ENCODE assay signal across 1 cellular context in the genomic region with DNA sequence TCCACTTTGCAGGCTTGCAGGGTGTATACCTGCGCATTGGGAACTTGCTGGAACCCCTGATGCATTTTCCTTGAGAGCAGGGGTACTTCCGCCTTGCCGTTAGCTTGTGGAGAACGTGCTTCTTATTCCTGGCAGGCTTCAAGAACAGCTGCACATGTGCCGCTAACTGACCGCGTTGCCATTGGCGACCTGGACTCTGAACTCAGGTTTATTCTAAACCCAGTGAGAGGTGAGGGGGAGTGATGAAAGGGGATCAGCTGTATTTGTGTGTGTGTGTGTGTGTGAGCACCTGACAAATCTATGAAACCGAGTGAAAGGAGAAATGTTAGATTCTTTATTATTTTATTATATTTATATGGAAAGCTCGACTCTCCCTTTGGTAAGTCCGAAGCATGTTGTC.
TF ChIP-seq lines count a peak whose summit lies in the region.

No MANE protein-coding gene starts in this region.

TF ChIP-seq in HepG2, 621 proteins besides CTCF, POLR2A, EP300 and RAD21 (continued from another document and continues in another):
- TF ChIP-seq, protein P1, sequence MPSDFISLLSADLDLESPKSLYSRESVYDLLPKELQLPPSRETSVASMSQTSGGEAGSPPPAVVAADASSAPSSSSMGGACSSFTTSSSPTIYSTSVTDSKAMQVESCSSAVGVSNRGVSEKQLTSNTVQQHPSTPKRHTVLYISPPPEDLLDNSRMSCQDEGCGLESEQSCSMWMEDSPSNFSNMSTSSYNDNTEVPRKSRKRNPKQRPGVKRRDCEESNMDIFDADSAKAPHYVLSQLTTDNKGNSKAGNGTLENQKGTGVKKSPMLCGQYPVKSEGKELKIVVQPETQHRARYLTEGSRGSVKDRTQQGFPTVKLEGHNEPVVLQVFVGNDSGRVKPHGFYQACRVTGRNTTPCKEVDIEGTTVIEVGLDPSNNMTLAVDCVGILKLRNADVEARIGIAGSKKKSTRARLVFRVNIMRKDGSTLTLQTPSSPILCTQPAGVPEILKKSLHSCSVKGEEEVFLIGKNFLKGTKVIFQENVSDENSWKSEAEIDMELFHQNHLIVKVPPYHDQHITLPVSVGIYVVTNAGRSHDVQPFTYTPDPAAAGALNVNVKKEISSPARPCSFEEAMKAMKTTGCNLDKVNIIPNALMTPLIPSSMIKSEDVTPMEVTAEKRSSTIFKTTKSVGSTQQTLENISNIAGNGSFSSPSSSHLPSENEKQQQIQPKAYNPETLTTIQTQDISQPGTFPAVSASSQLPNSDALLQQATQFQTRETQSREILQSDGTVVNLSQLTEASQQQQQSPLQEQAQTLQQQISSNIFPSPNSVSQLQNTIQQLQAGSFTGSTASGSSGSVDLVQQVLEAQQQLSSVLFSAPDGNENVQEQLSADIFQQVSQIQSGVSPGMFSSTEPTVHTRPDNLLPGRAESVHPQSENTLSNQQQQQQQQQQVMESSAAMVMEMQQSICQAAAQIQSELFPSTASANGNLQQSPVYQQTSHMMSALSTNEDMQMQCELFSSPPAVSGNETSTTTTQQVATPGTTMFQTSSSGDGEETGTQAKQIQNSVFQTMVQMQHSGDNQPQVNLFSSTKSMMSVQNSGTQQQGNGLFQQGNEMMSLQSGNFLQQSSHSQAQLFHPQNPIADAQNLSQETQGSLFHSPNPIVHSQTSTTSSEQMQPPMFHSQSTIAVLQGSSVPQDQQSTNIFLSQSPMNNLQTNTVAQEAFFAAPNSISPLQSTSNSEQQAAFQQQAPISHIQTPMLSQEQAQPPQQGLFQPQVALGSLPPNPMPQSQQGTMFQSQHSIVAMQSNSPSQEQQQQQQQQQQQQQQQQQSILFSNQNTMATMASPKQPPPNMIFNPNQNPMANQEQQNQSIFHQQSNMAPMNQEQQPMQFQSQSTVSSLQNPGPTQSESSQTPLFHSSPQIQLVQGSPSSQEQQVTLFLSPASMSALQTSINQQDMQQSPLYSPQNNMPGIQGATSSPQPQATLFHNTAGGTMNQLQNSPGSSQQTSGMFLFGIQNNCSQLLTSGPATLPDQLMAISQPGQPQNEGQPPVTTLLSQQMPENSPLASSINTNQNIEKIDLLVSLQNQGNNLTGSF (CRISPR knock-in tag; IDR thresholded peaks at IDR 0.05), result no peak
- TF ChIP-seq U2AF1 (optimal IDR thresholded peaks at IDR 0.05; ENCODE audit: low read depth, low read length), result no peak
- TF ChIP-seq, protein P2, sequence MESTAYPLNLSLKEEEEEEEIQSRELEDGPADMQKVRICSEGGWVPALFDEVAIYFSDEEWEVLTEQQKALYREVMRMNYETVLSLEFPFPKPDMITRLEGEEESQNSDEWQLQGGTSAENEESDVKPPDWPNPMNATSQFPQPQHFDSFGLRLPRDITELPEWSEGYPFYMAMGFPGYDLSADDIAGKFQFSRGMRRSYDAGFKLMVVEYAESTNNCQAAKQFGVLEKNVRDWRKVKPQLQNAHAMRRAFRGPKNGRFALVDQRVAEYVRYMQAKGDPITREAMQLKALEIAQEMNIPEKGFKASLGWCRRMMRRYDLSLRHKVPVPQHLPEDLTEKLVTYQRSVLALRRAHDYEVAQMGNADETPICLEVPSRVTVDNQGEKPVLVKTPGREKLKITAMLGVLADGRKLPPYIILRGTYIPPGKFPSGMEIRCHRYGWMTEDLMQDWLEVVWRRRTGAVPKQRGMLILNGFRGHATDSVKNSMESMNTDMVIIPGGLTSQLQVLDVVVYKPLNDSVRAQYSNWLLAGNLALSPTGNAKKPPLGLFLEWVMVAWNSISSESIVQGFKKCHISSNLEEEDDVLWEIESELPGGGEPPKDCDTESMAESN (CRISPR knock-in tag; conservative IDR thresholded peaks at IDR 0.05), result no peak
- no peak for TF ChIP-seq TEAD2 (CRISPR knock-in tag; IDR thresholded peaks at IDR 0.05)
- TF ChIP-seq KLF9 (CRISPR knock-in tag; IDR thresholded peaks at IDR 0.05; ENCODE audit: low read depth), result no peak
- no peak for TF ChIP-seq NFIC (IDR thresholded peaks at IDR 0.05; ENCODE audit: low read length)
- no peak for TF ChIP-seq ZNF333 (CRISPR knock-in tag; IDR thresholded peaks at IDR 0.05; ENCODE audit: borderline replicate concordance)
- TF ChIP-seq ZNF768 (CRISPR knock-in tag; IDR thresholded peaks at IDR 0.05), result no peak
- peak; percentile 59 for TF ChIP-seq RFX1 (IDR thresholded peaks at IDR 0.05)
- TF ChIP-seq, protein P3, sequence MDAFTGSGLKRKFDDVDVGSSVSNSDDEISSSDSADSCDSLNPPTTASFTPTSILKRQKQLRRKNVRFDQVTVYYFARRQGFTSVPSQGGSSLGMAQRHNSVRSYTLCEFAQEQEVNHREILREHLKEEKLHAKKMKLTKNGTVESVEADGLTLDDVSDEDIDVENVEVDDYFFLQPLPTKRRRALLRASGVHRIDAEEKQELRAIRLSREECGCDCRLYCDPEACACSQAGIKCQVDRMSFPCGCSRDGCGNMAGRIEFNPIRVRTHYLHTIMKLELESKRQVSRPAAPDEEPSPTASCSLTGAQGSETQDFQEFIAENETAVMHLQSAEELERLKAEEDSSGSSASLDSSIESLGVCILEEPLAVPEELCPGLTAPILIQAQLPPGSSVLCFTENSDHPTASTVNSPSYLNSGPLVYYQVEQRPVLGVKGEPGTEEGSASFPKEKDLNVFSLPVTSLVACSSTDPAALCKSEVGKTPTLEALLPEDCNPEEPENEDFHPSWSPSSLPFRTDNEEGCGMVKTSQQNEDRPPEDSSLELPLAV (CRISPR knock-in tag; conservative IDR thresholded peaks at IDR 0.05; ENCODE audit: low read depth), result no peak
- no peak for TF ChIP-seq JUNB (CRISPR knock-in tag; IDR thresholded peaks at IDR 0.05; ENCODE audit: borderline replicate concordance)
- TF ChIP-seq, protein P4, sequence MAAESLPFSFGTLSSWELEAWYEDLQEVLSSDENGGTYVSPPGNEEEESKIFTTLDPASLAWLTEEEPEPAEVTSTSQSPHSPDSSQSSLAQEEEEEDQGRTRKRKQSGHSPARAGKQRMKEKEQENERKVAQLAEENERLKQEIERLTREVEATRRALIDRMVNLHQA (CRISPR knock-in tag; IDR thresholded peaks at IDR 0.05), result no peak
- no peak for TF ChIP-seq ARNT2 (CRISPR knock-in tag; IDR thresholded peaks at IDR 0.05; ENCODE audit: low read depth)
- TF ChIP-seq ZNF224 (CRISPR knock-in tag; IDR thresholded peaks at IDR 0.05), result no peak
- TF ChIP-seq, protein P5, sequence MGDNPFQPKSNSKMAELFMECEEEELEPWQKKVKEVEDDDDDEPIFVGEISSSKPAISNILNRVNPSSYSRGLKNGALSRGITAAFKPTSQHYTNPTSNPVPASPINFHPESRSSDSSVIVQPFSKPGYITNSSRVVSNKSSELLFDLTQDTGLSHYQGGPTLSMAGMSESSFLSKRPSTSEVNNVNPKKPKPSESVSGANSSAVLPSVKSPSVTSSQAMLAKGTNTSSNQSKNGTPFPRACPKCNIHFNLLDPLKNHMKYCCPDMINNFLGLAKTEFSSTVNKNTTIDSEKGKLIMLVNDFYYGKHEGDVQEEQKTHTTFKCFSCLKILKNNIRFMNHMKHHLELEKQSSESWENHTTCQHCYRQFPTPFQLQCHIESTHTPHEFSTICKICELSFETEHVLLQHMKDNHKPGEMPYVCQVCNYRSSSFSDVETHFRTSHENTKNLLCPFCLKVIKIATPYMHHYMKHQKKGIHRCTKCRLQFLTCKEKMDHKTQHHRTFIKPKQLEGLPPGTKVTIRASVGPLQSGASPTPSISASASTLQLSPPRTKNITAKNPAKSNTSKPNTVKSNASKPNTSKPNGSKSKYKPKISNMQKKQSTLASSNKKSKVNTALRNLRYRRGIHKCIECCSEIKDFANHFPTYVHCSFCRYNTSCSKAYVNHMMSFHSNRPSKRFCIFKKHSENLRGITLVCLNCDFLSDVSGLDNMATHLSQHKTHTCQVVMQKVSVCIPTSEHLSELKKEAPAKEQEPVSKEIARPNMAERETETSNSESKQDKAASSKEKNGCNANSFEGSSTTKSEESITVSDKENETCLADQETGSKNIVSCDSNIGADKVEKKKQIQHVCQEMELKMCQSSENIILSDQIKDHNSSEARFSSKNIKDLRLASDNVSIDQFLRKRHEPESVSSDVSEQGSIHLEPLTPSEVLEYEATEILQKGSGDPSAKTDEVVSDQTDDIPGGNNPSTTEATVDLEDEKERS (CRISPR knock-in tag; IDR thresholded peaks at IDR 0.05), result no peak
- TF ChIP-seq, protein P6, sequence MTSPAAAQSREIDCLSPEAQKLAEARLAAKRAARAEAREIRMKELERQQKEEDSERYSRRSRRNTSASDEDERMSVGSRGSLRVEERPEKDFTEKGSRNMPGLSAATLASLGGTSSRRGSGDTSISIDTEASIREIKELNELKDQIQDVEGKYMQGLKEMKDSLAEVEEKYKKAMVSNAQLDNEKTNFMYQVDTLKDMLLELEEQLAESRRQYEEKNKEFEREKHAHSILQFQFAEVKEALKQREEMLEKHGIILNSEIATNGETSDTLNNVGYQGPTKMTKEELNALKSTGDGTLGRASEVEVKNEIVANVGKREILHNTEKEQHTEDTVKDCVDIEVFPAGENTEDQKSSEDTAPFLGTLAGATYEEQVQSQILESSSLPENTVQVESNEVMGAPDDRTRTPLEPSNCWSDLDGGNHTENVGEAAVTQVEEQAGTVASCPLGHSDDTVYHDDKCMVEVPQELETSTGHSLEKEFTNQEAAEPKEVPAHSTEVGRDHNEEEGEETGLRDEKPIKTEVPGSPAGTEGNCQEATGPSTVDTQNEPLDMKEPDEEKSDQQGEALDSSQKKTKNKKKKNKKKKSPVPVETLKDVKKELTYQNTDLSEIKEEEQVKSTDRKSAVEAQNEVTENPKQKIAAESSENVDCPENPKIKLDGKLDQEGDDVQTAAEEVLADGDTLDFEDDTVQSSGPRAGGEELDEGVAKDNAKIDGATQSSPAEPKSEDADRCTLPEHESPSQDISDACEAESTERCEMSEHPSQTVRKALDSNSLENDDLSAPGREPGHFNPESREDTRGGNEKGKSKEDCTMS (CRISPR knock-in tag; conservative IDR thresholded peaks at IDR 0.05), result no peak
- TF ChIP-seq KMT2B (CRISPR knock-in tag; IDR thresholded peaks at IDR 0.05), result no peak
- TF ChIP-seq ZNF264 (CRISPR knock-in tag; IDR thresholded peaks at IDR 0.05), result no peak
- TF ChIP-seq ZNF143 (CRISPR knock-in tag; IDR thresholded peaks at IDR 0.05), result no peak
- TF ChIP-seq ZNF256 (CRISPR knock-in tag; conservative IDR thresholded peaks at IDR 0.05), result no peak
- no peak for TF ChIP-seq ZNF670 (CRISPR knock-in tag; IDR thresholded peaks at IDR 0.05; ENCODE audit: borderline replicate concordance)
- TF ChIP-seq YY1 (IDR thresholded peaks at IDR 0.05; ENCODE audit: insufficient read depth, insufficient replicate concordance, low read depth, low read length), result no peak
- TF ChIP-seq ARID2 (CRISPR knock-in tag; IDR thresholded peaks at IDR 0.05; ENCODE audit: borderline replicate concordance), result no peak
- no peak for TF ChIP-seq ATRX (CRISPR knock-in tag; IDR thresholded peaks at IDR 0.05; ENCODE audit: borderline replicate concordance)
- no peak for TF ChIP-seq ZNF644 (CRISPR knock-in tag; IDR thresholded peaks at IDR 0.05; ENCODE audit: low read depth)
- TF ChIP-seq, protein P7, sequence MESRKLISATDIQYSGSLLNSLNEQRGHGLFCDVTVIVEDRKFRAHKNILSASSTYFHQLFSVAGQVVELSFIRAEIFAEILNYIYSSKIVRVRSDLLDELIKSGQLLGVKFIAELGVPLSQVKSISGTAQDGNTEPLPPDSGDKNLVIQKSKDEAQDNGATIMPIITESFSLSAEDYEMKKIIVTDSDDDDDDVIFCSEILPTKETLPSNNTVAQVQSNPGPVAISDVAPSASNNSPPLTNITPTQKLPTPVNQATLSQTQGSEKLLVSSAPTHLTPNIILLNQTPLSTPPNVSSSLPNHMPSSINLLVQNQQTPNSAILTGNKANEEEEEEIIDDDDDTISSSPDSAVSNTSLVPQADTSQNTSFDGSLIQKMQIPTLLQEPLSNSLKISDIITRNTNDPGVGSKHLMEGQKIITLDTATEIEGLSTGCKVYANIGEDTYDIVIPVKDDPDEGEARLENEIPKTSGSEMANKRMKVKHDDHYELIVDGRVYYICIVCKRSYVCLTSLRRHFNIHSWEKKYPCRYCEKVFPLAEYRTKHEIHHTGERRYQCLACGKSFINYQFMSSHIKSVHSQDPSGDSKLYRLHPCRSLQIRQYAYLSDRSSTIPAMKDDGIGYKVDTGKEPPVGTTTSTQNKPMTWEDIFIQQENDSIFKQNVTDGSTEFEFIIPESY (CRISPR knock-in tag; IDR thresholded peaks at IDR 0.05), result peak; percentile 98
- TF ChIP-seq NFYB (CRISPR knock-in tag; IDR thresholded peaks at IDR 0.05), result no peak
- no peak for TF ChIP-seq FOSL1 (CRISPR knock-in tag; IDR thresholded peaks at IDR 0.05; ENCODE audit: borderline replicate concordance)
- peak; percentile 87 for TF ChIP-seq HNF4A (CRISPR knock-in tag; IDR thresholded peaks at IDR 0.05)
- no peak for TF ChIP-seq TSC22D2 (CRISPR knock-in tag; IDR thresholded peaks at IDR 0.05; ENCODE audit: borderline replicate concordance)
- no peak for TF ChIP-seq PAX8 (CRISPR knock-in tag; IDR thresholded peaks at IDR 0.05; ENCODE audit: borderline replicate concordance)
- TF ChIP-seq SAP130 (CRISPR knock-in tag; IDR thresholded peaks at IDR 0.05; ENCODE audit: low read depth), result peak; percentile 48; the same call in 1 of the 2 replicates
- TF ChIP-seq ZNF577 (CRISPR knock-in tag; IDR thresholded peaks at IDR 0.05; ENCODE audit: borderline replicate concordance, low read depth), result no peak
- TF ChIP-seq, protein P8, sequence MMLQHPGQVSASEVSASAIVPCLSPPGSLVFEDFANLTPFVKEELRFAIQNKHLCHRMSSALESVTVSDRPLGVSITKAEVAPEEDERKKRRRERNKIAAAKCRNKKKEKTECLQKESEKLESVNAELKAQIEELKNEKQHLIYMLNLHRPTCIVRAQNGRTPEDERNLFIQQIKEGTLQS (CRISPR knock-in tag; IDR thresholded peaks at IDR 0.05), result no peak
- TF ChIP-seq MATR3 (CRISPR knock-in tag; IDR thresholded peaks at IDR 0.05), result no peak
- TF ChIP-seq, protein P9, sequence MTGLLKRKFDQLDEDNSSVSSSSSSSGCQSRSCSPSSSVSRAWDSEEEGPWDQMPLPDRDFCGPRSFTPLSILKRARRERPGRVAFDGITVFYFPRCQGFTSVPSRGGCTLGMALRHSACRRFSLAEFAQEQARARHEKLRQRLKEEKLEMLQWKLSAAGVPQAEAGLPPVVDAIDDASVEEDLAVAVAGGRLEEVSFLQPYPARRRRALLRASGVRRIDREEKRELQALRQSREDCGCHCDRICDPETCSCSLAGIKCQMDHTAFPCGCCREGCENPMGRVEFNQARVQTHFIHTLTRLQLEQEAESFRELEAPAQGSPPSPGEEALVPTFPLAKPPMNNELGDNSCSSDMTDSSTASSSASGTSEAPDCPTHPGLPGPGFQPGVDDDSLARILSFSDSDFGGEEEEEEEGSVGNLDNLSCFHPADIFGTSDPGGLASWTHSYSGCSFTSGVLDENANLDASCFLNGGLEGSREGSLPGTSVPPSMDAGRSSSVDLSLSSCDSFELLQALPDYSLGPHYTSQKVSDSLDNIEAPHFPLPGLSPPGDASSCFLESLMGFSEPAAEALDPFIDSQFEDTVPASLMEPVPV (CRISPR knock-in tag; IDR thresholded peaks at IDR 0.05), result no peak
